ENCODE assay signal across 1 cellular context in genomic region chr6:33454009-33454946, GRCh38.
TF ChIP-seq lines count a peak whose summit lies in the region.

TSS of gene ZBTB9 (plus strand) at chr6:33454576. CDS start at chr6:33455101, 525 bp downstream.

TF ChIP-seq in GM12878, 131 proteins besides CTCF, POLR2A, EP300 and RAD21 (continued from another document):
- no peak for TF ChIP-seq CUX1 (IDR thresholded peaks at IDR 0.05; ENCODE audit: insufficient replicate concordance, low read depth, low read length)
- no peak for TF ChIP-seq ZBED1 (IDR thresholded peaks at IDR 0.05; ENCODE audit: borderline replicate concordance)
- no peak; the same call in 1 of the 2 replicates for TF ChIP-seq POLR2AphosphoS2 (IDR thresholded peaks at IDR 0.05; ENCODE audit: low read depth, low read length)
- TF ChIP-seq SMARCA5 (IDR thresholded peaks at IDR 0.05), result no peak
